1 cellular context compared by ENCODE assay signal in the genomic region with DNA sequence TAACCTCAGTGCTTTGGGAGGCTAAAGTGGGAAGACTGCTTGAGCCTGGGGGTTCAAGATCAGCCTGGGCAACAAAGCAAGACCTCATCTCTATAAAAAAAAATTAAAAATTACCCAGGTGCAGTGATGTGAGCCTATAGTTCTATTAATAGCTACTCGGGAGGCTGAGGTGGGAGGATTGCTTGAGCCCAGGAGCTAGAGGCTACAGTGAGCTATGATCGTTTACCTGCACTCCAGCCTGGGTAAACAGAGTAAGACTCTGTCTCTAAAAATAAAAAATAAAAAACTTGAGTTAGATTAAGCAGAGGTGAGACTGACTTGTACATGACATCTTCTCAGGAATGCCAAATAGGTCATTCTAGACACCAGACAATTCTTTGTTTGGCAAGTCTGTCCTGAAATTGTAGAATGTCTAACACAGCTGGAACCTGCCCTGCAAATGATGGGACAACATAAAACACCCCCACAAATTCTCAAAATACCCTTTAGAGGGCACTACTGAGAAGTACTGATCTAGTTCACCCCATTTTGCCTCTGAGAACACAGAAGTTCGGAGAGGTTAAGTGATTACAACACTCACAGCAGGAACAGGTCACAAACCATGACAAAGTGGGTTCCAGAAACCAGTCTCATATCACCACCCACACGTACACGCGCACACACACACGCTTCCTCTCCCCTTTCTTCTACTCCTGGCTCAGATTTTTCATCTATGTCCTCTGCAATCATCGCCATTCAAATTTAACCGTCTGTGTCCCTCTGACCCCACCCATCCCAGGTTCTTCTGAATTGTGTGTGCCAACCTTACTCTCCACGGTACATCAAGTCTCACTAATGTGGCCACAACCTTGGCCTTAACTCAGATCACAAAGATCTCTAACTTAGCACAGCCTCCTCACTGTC.
TF ChIP-seq lines count a peak whose summit lies in the region.

No MANE protein-coding gene starts in this region.

TF ChIP-seq in IMR-90, 13 proteins besides CTCF, POLR2A, EP300 and RAD21:
- TF ChIP-seq MAZ (IDR thresholded peaks at IDR 0.05; ENCODE audit: borderline replicate concordance, low read depth, low read length) (no peak), BHLHE40 (IDR thresholded peaks at IDR 0.05; ENCODE audit: low read depth, low read length) (no peak), MXI1 (IDR thresholded peaks at IDR 0.05; ENCODE audit: borderline replicate concordance, low read depth, low read length) (no peak), MAFK (IDR thresholded peaks at IDR 0.05; ENCODE audit: low read depth, low read length) (no peak), FOS (IDR thresholded peaks at IDR 0.05; ENCODE audit: low read depth, low read length) (no peak), CHD1 (IDR thresholded peaks at IDR 0.05; ENCODE audit: low read depth, low read length) (no peak), RFX5 (IDR thresholded peaks at IDR 0.05; ENCODE audit: low read depth, low read length) (no peak), SMC3 (IDR thresholded peaks at IDR 0.05; ENCODE audit: low read depth, low read length) (no peak), RCOR1 (IDR thresholded peaks at IDR 0.05; ENCODE audit: insufficient replicate concordance, low read length) (no peak), CEBPB (IDR thresholded peaks at IDR 0.05; ENCODE audit: low read depth, low read length) (no peak), USF2 (IDR thresholded peaks at IDR 0.05; ENCODE audit: low read depth, low read length) (no peak)
- TF ChIP-seq, protein P1, sequence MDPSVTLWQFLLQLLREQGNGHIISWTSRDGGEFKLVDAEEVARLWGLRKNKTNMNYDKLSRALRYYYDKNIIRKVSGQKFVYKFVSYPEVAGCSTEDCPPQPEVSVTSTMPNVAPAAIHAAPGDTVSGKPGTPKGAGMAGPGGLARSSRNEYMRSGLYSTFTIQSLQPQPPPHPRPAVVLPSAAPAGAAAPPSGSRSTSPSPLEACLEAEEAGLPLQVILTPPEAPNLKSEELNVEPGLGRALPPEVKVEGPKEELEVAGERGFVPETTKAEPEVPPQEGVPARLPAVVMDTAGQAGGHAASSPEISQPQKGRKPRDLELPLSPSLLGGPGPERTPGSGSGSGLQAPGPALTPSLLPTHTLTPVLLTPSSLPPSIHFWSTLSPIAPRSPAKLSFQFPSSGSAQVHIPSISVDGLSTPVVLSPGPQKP (IDR thresholded peaks at IDR 0.05; ENCODE audit: borderline replicate concordance, low read depth, low read length), result no peak
TF ChIP-seq in IMR-90: peak in this region for 0.
